ENCODE assay signal across 16 cellular contexts in genomic region chr4:80126435-80126834, GRCh38. TPM values are rescaled to one million over a fixed set of nuclear protein-coding genes. Genes with fewer than 3 reads are reported as not detected.
DNase-seq lines count a peak whose midpoint lies in the region; ATAC-seq, FAIRE-seq and TF ChIP-seq lines count a peak whose summit lies in the region.
"Had no signal": no experiment of that assay in that cellular context is flagged by ENCODE, and none has a peak within 500 bp of the region (broad histone marks: within the 10 kb centered on the region; RNA-seq: fewer than 3 reads in every experiment).

No MANE protein-coding gene starts in this region.

- H3K4me3 Mint-ChIP-seq in T-helper 2 cell treated with Interferon-gamma antibody and Interleukin-4, amounts not matched to agents 5 μg/mL and 100 μg/mL, for 36 hours: peak overlapping the region; percentile 63
- no peak overlapping the region for H3K4me3 Mint-ChIP-seq in Calu3 (ENCODE audit: low read depth, unreplicated experiment)
- peak overlapping the region; percentile 2 for H3K4me3 Mint-ChIP-seq in activated CD4-positive, alpha-beta memory T cell treated with anti-CD3 and anti-CD28 coated beads for 36 hours

- H3K27me3 Mint-ChIP-seq in T-helper 2 cell treated with Interferon-gamma antibody and Interleukin-4, amounts not matched to agents 5 μg/mL and 100 μg/mL, for 36 hours (ENCODE audit: low read depth): peaks cover 3% of the 10 kb centered on the region
- H3K27me3 Mint-ChIP-seq in Calu3 (ENCODE audit: unreplicated experiment): no peaks in the 10 kb centered on the region
- H3K27me3 Mint-ChIP-seq in activated CD4-positive, alpha-beta memory T cell treated with anti-CD3 and anti-CD28 coated beads for 36 hours: no peaks in the 10 kb centered on the region

- no peak overlapping the region for H3K4me3 ChIP-seq in keratinocyte (ENCODE audit: control insufficient read depth in 2 of 3, extremely low read depth in 1 of 3, insufficient read depth in 2 of 3, low read depth in 1 of 3, low read length in 3 of 3)
- H3K4me3 ChIP-seq: upper lobe of right lung had no signal

- no peaks in the 10 kb centered on the region for H3K27me3 ChIP-seq in keratinocyte (ENCODE audit: control insufficient read depth, extremely low read depth, insufficient read depth, low read length)
- H3K27me3 ChIP-seq: upper lobe of right lung had no signal

- H3K36me3 Mint-ChIP-seq in T-helper 2 cell treated with Interferon-gamma antibody and Interleukin-4, amounts not matched to agents 5 μg/mL and 100 μg/mL, for 36 hours (ENCODE audit: low read depth): peaks cover 3% of the 10 kb centered on the region
- H3K36me3 Mint-ChIP-seq in Calu3 (ENCODE audit: insufficient read depth, unreplicated experiment): peaks cover 4% of the 10 kb centered on the region
- no peaks in the 10 kb centered on the region for H3K36me3 Mint-ChIP-seq in activated CD4-positive, alpha-beta memory T cell treated with anti-CD3 and anti-CD28 coated beads for 36 hours

- H3K36me3 ChIP-seq in keratinocyte (ENCODE audit: control insufficient read depth in 2 of 2, extremely low read depth in 1 of 2, insufficient read depth in 2 of 2, low read length in 2 of 2): no peaks in the 10 kb centered on the region
- H3K36me3 ChIP-seq: upper lobe of right lung had no signal

- H4K20me1 ChIP-seq in keratinocyte (ENCODE audit: control insufficient read depth, extremely low read depth, insufficient read depth, low read length): no peaks in the 10 kb centered on the region

- no peak for DNase-seq in T-helper 2 cell treated with Interferon-gamma antibody and Interleukin-4, amounts not matched to agents 5 μg/mL and 100 μg/mL, for 36 hours (ENCODE audit: low spot score)
- DNase-seq in T-helper 2 cell: no peak
- no peak for DNase-seq in Calu3
- DNase-seq in activated CD4-positive, alpha-beta memory T cell treated with anti-CD3 and anti-CD28 coated beads for 36 hours: no peak
- DNase-seq in keratinocyte (ENCODE audit: low read depth, low spot score): no peak
- DNase-seq in KG1 (lab: John Stamatoyannopoulos, UW): no peak
- DNase-seq in substantia nigra (lab: John Stamatoyannopoulos, UW): no peak
- DNase-seq: aorta, hippocampal formation, midbrain, NCI-H2029 treated with DMSO at 0.1 percent for 48 hours, NCI-H510A treated with DMSO at 0.1 percent for 48 hours, T1000, upper lobe of right lung had no signal

- H3K27ac ChIP-seq in keratinocyte (ENCODE audit: control insufficient read depth, insufficient read depth, low read length) (peak overlapping the region; percentile 60), substantia nigra (ENCODE audit: low read depth, low read length, poor library complexity, severe bottlenecking) (no peak overlapping the region)
- H3K27ac ChIP-seq: upper lobe of right lung had no signal

- POLR2A ChIA-PET in activated CD4-positive, alpha-beta memory T cell treated with anti-CD3 and anti-CD28 coated beads for 36 hours (lab: Charles Lee): interaction anchor here (2.0 to 3.7 kb wide), 2 partner anchors 46 to 48 kb away, joined by 9 to 19 read pairs; no protein-coding TSS in a partner anchor

- H3K27ac Mint-ChIP-seq in T-helper 2 cell treated with Interferon-gamma antibody and Interleukin-4, amounts not matched to agents 5 μg/mL and 100 μg/mL, for 36 hours: peak overlapping the region; percentile 87
- H3K27ac Mint-ChIP-seq in Calu3 (ENCODE audit: unreplicated experiment): peak overlapping the region; percentile 29
- H3K27ac Mint-ChIP-seq in activated CD4-positive, alpha-beta memory T cell treated with anti-CD3 and anti-CD28 coated beads for 36 hours: no peak overlapping the region

- no TSS peak for BruUV-seq in Calu3 (replicated peaks; lab: Mats Ljungman, UMichigan)

- intact Hi-C loops in Calu3 (cut with micrococcal nuclease; ENCODE audit: unreplicated experiment): no loop called here
- intact Hi-C loops in activated CD4-positive, alpha-beta memory T cell treated with anti-CD3 and anti-CD28 coated beads for 36 hours (cut with micrococcal nuclease): no loop called here

- H3K4me1 ChIP-seq in keratinocyte (ENCODE audit: control insufficient read depth, extremely low read depth, insufficient read depth, low read length): peaks cover 48% of the 10 kb centered on the region
- H3K4me1 ChIP-seq: upper lobe of right lung had no signal

- no peak for ATAC-seq in HG02973 (IDR thresholded peaks at IDR 0.05; ENCODE audit: unreplicated experiment)
- ATAC-seq: upper lobe of right lung had no signal

- peaks cover 3% of the 10 kb centered on the region for H3K9me3 ChIP-seq in keratinocyte (ENCODE audit: control insufficient read depth, low read depth, low read length)
- H3K9me3 ChIP-seq: upper lobe of right lung had no signal

- FAIRE-seq in keratinocyte (lab: Jason Lieb, UNC): peak; percentile 43
- FAIRE-seq: A204.1 had no signal

- no peaks in the 10 kb centered on the region for H3K9me1 ChIP-seq in keratinocyte (ENCODE audit: control insufficient read depth, extremely low read depth, insufficient read depth, low read length)

- no peak overlapping the region for H3K9ac ChIP-seq in keratinocyte (ENCODE audit: control insufficient read depth, extremely low read depth, insufficient read depth, low read length)

- CTCF ChIA-PET in Calu3 (lab: Charles Lee): interaction anchor here (1.4 to 1.5 kb wide), 2 partner anchors 12 to 57 kb away, joined by 3 to 4 read pairs; no protein-coding TSS in a partner anchor
- CTCF ChIA-PET in activated CD4-positive, alpha-beta memory T cell treated with anti-CD3 and anti-CD28 coated beads for 36 hours (lab: Charles Lee): interaction anchor here (0.7 to 5.0 kb wide), 19 partner anchors 11 to 209 kb away, joined by 3 to 77 read pairs (median 6); no protein-coding TSS in a partner anchor

- dilution Hi-C loops in keratinocyte (cut with MboI; ENCODE audit: extremely low pct_ligation_motif_present, low sequenced_read_pairs): no loop called here

- TF ChIP-seq CTCF in Calu3 (IDR thresholded peaks at IDR 0.05; ENCODE audit: unreplicated experiment) (no peak), keratinocyte (optimal IDR thresholded peaks at IDR 0.05 in 1 of 3, IDR thresholded peaks at IDR 0.05 in 1 of 3, conservative IDR thresholded peaks at IDR 0.05 in 1 of 3; ENCODE audit: extremely low read depth in 1 of 3, insufficient read depth in 2 of 3, low read length in 3 of 3) (no peak)

- no peaks in the 10 kb centered on the region for H3K79me2 ChIP-seq in keratinocyte (ENCODE audit: control insufficient read depth, insufficient read depth, low read length)

- H3K4me1 Mint-ChIP-seq in T-helper 2 cell treated with Interferon-gamma antibody and Interleukin-4, amounts not matched to agents 5 μg/mL and 100 μg/mL, for 36 hours (ENCODE audit: low read depth): peaks cover 62% of the 10 kb centered on the region
- peaks cover 22% of the 10 kb centered on the region for H3K4me1 Mint-ChIP-seq in Calu3 (ENCODE audit: low read depth, unreplicated experiment)
- peaks cover 49% of the 10 kb centered on the region for H3K4me1 Mint-ChIP-seq in activated CD4-positive, alpha-beta memory T cell treated with anti-CD3 and anti-CD28 coated beads for 36 hours (ENCODE audit: low read depth)

- H3K9me3 Mint-ChIP-seq in T-helper 2 cell treated with Interferon-gamma antibody and Interleukin-4, amounts not matched to agents 5 μg/mL and 100 μg/mL, for 36 hours: peaks cover 6% of the 10 kb centered on the region
- H3K9me3 Mint-ChIP-seq in Calu3 (ENCODE audit: low read depth, unreplicated experiment): no peaks in the 10 kb centered on the region
- H3K9me3 Mint-ChIP-seq in activated CD4-positive, alpha-beta memory T cell treated with anti-CD3 and anti-CD28 coated beads for 36 hours: no peaks in the 10 kb centered on the region

- no peak overlapping the region for H3K4me2 ChIP-seq in keratinocyte (ENCODE audit: control insufficient read depth, extremely low read depth, insufficient read depth, low read depth, low read length)

- no peak overlapping the region for H2AFZ ChIP-seq in keratinocyte (ENCODE audit: control insufficient read depth, low read length)

RNA-seq across cellular contexts. Expression of gene ANTXR2, which starts 53.4 kb away (rescaled TPM):
- 21.6 and 23.6 TPM in 2 replicates for total RNA-seq in Calu3 (2022)
- 10 to 100 TPM; 12.6 to 14.4 TPM for total RNA-seq in activated CD4-positive, alpha-beta memory T cell treated with anti-CD3 and anti-CD28 coated beads for 36 hours
- polyA plus RNA-seq in keratinocyte: 41.3 to 109 TPM (median 89.1 TPM) in 3 replicates
- polyA plus RNA-seq in keratinocyte (2011; ENCODE audit: low read depth): 36.7 TPM
- polyA plus RNA-seq in keratinocyte (2011; cell fraction: cytosol; rRNA removed): 22.9 and 39.5 TPM in 2 replicates
- polyA plus RNA-seq in keratinocyte (2011; cell fraction: nucleus; rRNA removed): 109 and 142 TPM in 2 replicates
- 23.2 and 154 TPM in 2 replicates for polyA plus RNA-seq in keratinocyte (2012; ENCODE audit: low replicate concordance)
- 25.4 to 104 TPM (median 30.3 TPM) in 3 replicates for polyA minus RNA-seq in keratinocyte
- polyA minus RNA-seq in keratinocyte (2011; cell fraction: cytosol; rRNA and poly(A)+ RNA removed): 18.2 TPM
- 93.2 and 218 TPM in 2 replicates for polyA minus RNA-seq in keratinocyte (2011; cell fraction: nucleus; rRNA and poly(A)+ RNA removed)
